11 cellular contexts compared by ENCODE assay signal in the genomic region with DNA sequence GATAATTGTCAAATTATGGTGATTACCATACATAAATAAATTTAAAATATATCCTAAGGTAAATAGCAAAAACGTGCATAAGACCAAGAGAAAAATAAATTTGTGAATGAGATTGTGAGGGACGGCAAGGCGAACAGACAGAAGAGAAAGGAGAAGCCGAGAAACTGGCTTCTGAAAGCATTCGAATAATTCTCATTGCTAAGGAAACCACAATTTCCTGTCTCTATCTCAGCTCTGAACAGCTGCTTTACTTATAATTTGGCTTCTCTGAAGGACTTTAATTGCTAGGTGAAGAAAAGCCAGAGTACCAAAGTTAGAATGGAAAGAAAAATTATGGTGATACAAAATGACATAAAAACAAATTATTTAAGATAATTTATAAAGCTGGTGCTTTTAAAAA.
DNase-seq lines count a peak whose midpoint lies in the region; ATAC-seq and TF ChIP-seq lines count a peak whose summit lies in the region.
"Had no signal": no experiment of that assay in that cellular context is flagged by ENCODE, and none has a peak within 500 bp of the region (broad histone marks: within the 10 kb centered on the region; RNA-seq: fewer than 3 reads in every experiment).

No MANE protein-coding gene starts in this region.

- H3K4me1 Mint-ChIP-seq in activated CD8-positive, alpha-beta T cell treated with anti-CD3 and anti-CD28 coated beads for 36 hours (ENCODE audit: low read depth), result peaks cover 4% of the 10 kb centered on the region
- no peaks in the 10 kb centered on the region for H3K4me1 Mint-ChIP-seq in activated T-helper 1 cell treated with anti-CD3 and anti-CD28 coated beads, Interleukin-12 subunit alpha, Interleukin-12 subunit beta, Interleukin-2, Interleukin-4 antibody, amounts not matched to agents 30 ng/mL and 10 ng/mL and 1 ng/mL, durations not matched to agents 14 hours and 24 hours and 36 hours (ENCODE audit: low read depth)

- H2AFZ ChIP-seq in hepatocyte, result no peak overlapping the region

- no peaks in the 10 kb centered on the region for H3K27me3 Mint-ChIP-seq in activated CD8-positive, alpha-beta T cell treated with anti-CD3 and anti-CD28 coated beads for 36 hours
- peaks cover 3% of the 10 kb centered on the region for H3K27me3 Mint-ChIP-seq in activated T-helper 1 cell treated with anti-CD3 and anti-CD28 coated beads, Interleukin-12 subunit alpha, Interleukin-12 subunit beta, Interleukin-2, Interleukin-4 antibody, amounts not matched to agents 30 ng/mL and 10 ng/mL and 1 ng/mL, durations not matched to agents 14 hours and 24 hours and 36 hours (ENCODE audit: insufficient read depth)

- H3K79me2 ChIP-seq in hepatocyte, result no peaks in the 10 kb centered on the region

- POLR2A ChIA-PET in activated CD8-positive, alpha-beta T cell treated with anti-CD3 and anti-CD28 coated beads for 36 hours (lab: Charles Lee), result no interaction called here

- H3K4me2 ChIP-seq in BLaER1 (peak overlapping the region; percentile 27), hepatocyte (no peak overlapping the region)

- CTCF ChIA-PET in activated CD8-positive, alpha-beta T cell treated with anti-CD3 and anti-CD28 coated beads for 36 hours (lab: Charles Lee), result no interaction called here

- no peak overlapping the region for H3K9ac ChIP-seq in BLaER1

- H3K36me3 ChIP-seq in BLaER1, result no peaks in the 10 kb centered on the region
- no peaks in the 10 kb centered on the region for H3K36me3 ChIP-seq in hepatocyte (replicated peaks; ENCODE audit: insufficient read depth, low read depth)

- H3K4me3 Mint-ChIP-seq in activated CD8-positive, alpha-beta T cell treated with anti-CD3 and anti-CD28 coated beads for 36 hours, result no peak overlapping the region
- no peak overlapping the region for H3K4me3 Mint-ChIP-seq in activated T-helper 1 cell treated with anti-CD3 and anti-CD28 coated beads, Interleukin-12 subunit alpha, Interleukin-12 subunit beta, Interleukin-2, Interleukin-4 antibody, amounts not matched to agents 30 ng/mL and 10 ng/mL and 1 ng/mL, durations not matched to agents 14 hours and 24 hours and 36 hours

- 58% methylated on average over 5 of the region's 5 CpGs for WGBS in hepatocyte (ENCODE audit: low lambda C conversion rate, missing lambda C conversion rate)

- H3K27ac Mint-ChIP-seq in activated CD8-positive, alpha-beta T cell treated with anti-CD3 and anti-CD28 coated beads for 36 hours, result no peak overlapping the region
- H3K27ac Mint-ChIP-seq in activated T-helper 1 cell treated with anti-CD3 and anti-CD28 coated beads, Interleukin-12 subunit alpha, Interleukin-12 subunit beta, Interleukin-2, Interleukin-4 antibody, amounts not matched to agents 30 ng/mL and 10 ng/mL and 1 ng/mL, durations not matched to agents 14 hours and 24 hours and 36 hours, result no peak overlapping the region

- H3K27me3 ChIP-seq in BLaER1 (no peaks in the 10 kb centered on the region), hepatocyte (no peaks in the 10 kb centered on the region)

- intact Hi-C loops in activated CD8-positive, alpha-beta T cell treated with anti-CD3 and anti-CD28 coated beads for 36 hours (cut with micrococcal nuclease), result no loop called here
- intact Hi-C loops in activated T-helper 1 cell treated with anti-CD3 and anti-CD28 coated beads, Interleukin-12 subunit alpha, Interleukin-12 subunit beta, Interleukin-2, Interleukin-4 antibody, amounts not matched to agents 30 ng/mL and 10 ng/mL and 1 ng/mL, durations not matched to agents 14 hours and 24 hours and 36 hours (cut with micrococcal nuclease), result no loop called here
- intact Hi-C loops in sciatic nerve (cut with DNase I), result no loop called here

- H3K9me3 Mint-ChIP-seq in activated CD8-positive, alpha-beta T cell treated with anti-CD3 and anti-CD28 coated beads for 36 hours, result no peaks in the 10 kb centered on the region
- no peaks in the 10 kb centered on the region for H3K9me3 Mint-ChIP-seq in activated T-helper 1 cell treated with anti-CD3 and anti-CD28 coated beads, Interleukin-12 subunit alpha, Interleukin-12 subunit beta, Interleukin-2, Interleukin-4 antibody, amounts not matched to agents 30 ng/mL and 10 ng/mL and 1 ng/mL, durations not matched to agents 14 hours and 24 hours and 36 hours

- no peak for DNase-seq in activated CD8-positive, alpha-beta T cell treated with anti-CD3 and anti-CD28 coated beads for 36 hours
- no peak for DNase-seq in activated T-helper 1 cell treated with anti-CD3 and anti-CD28 coated beads, Interleukin-12 subunit alpha, Interleukin-12 subunit beta, Interleukin-2, Interleukin-4 antibody, amounts not matched to agents 30 ng/mL and 10 ng/mL and 1 ng/mL, durations not matched to agents 14 hours and 24 hours and 36 hours (ENCODE audit: low spot score)
- DNase-seq in hepatocyte (ENCODE audit: low spot score) (no peak), sciatic nerve (ENCODE audit: low spot score) (no peak)
- DNase-seq in activated T-cell treated with anti-CD3 and anti-CD28 coated beads, Interleukin-2, amount 50 U/mL, for 1 hour, result no peak
- DNase-seq: Calu3, NCI-H1048 had no signal

- H3K27ac ChIP-seq in BLaER1 (no peak overlapping the region), hepatocyte (no peak overlapping the region)
- H3K27ac ChIP-seq: skin epidermis had no signal

- ATAC-seq in GM19372 (IDR thresholded peaks at IDR 0.05; ENCODE audit: low read depth, unreplicated experiment), result peak; percentile 87
- ATAC-seq in HG03095 (IDR thresholded peaks at IDR 0.05; ENCODE audit: unreplicated experiment), result peak; percentile 88
- ATAC-seq in activated CD8-positive, alpha-beta T cell treated with anti-CD3 and anti-CD28 coated beads for 36 hours, result peak; percentile 51
- ATAC-seq in sciatic nerve, result no peak

- H3K9me3 ChIP-seq in BLaER1 (no peaks in the 10 kb centered on the region), hepatocyte (ENCODE audit: low read depth) (no peaks in the 10 kb centered on the region)

- H3K4me1 ChIP-seq in BLaER1 (peaks cover 17% of the 10 kb centered on the region), hepatocyte (ENCODE audit: insufficient read depth) (no peaks in the 10 kb centered on the region)

- H3K36me3 Mint-ChIP-seq in activated CD8-positive, alpha-beta T cell treated with anti-CD3 and anti-CD28 coated beads for 36 hours (ENCODE audit: low read depth), result no peaks in the 10 kb centered on the region
- H3K36me3 Mint-ChIP-seq in activated T-helper 1 cell treated with anti-CD3 and anti-CD28 coated beads, Interleukin-12 subunit alpha, Interleukin-12 subunit beta, Interleukin-2, Interleukin-4 antibody, amounts not matched to agents 30 ng/mL and 10 ng/mL and 1 ng/mL, durations not matched to agents 14 hours and 24 hours and 36 hours (ENCODE audit: low read depth), result no peaks in the 10 kb centered on the region

- no peak for TF ChIP-seq CTCF in activated CD8-positive, alpha-beta T cell treated with anti-CD3 and anti-CD28 coated beads for 36 hours (IDR thresholded peaks at IDR 0.05)
- no peak for TF ChIP-seq CTCF in hepatocyte (IDR thresholded peaks at IDR 0.05; ENCODE audit: poor library complexity)

- H3K9me2 ChIP-seq in hepatocyte (replicated peaks; ENCODE audit: insufficient read depth), result no peaks in the 10 kb centered on the region

- H4K20me1 ChIP-seq in BLaER1 (no peaks in the 10 kb centered on the region), hepatocyte (ENCODE audit: insufficient read depth, poor library complexity, severe bottlenecking) (no peaks in the 10 kb centered on the region)

- no peak overlapping the region for H3K4me3 ChIP-seq in BLaER1
- no peak overlapping the region for H3K4me3 ChIP-seq in hepatocyte
- H3K4me3 ChIP-seq: skin epidermis had no signal
